ENCODE assay signal across 2 cellular contexts in genomic region chr20:63752411-63753101, GRCh38.
A peak's percentile ranks its signal among the peaks of the same experiment; 100 is the strongest.
TF ChIP-seq lines count a peak whose summit lies in the region.

No MANE protein-coding gene starts in this region.

TF ChIP-seq in HEK293, 187 proteins besides CTCF, POLR2A, EP300 and RAD21 (continues in another document):
- TF ChIP-seq ZNF791 (tag by site-specific recombination; IDR thresholded peaks at IDR 0.05) (no peak), SP2 (tag by site-specific recombination; IDR thresholded peaks at IDR 0.05) (peak; percentile 34), ZNF416 (tag by site-specific recombination; IDR thresholded peaks at IDR 0.05) (no peak), YY2 (tag by site-specific recombination; IDR thresholded peaks at IDR 0.05) (no peak), ZSCAN23 (tag by site-specific recombination; IDR thresholded peaks at IDR 0.05) (no peak), ZNF433 (tag by site-specific recombination; IDR thresholded peaks at IDR 0.05; ENCODE audit: low read depth) (no peak), INSM2 (tag by site-specific recombination; IDR thresholded peaks at IDR 0.05) (no peak), ZNF169 (tag by site-specific recombination; IDR thresholded peaks at IDR 0.05) (no peak), KLF9 (tag by site-specific recombination; IDR thresholded peaks at IDR 0.05; ENCODE audit: low read depth) (no peak), ZNF10 (tag by site-specific recombination; IDR thresholded peaks at IDR 0.05) (no peak), ZNF302 (tag by site-specific recombination; IDR thresholded peaks at IDR 0.05; ENCODE audit: low read depth) (no peak), ZBTB44 (tag by site-specific recombination; IDR thresholded peaks at IDR 0.05) (peak; percentile 25; the same call in 1 of the 2 replicates), IKZF3 (tag by site-specific recombination; IDR thresholded peaks at IDR 0.05) (no peak), ZBTB10 (tag by site-specific recombination; IDR thresholded peaks at IDR 0.05) (no peak), ZNF366 (tag by site-specific recombination; conservative IDR thresholded peaks at IDR 0.05) (no peak), ZFHX2 (tag by site-specific recombination; conservative IDR thresholded peaks at IDR 0.05) (peak; percentile 39; the same call in 1 of the 2 replicates), EGR2 (tag by site-specific recombination; IDR thresholded peaks at IDR 0.05; ENCODE audit: low read depth) (peak; percentile 70), ZNF274 (IDR thresholded peaks at IDR 0.05; ENCODE audit: low read length) (no peak), ZNF274 (tag by site-specific recombination; IDR thresholded peaks at IDR 0.05; ENCODE audit: borderline replicate concordance) (no peak), REST (tag by site-specific recombination; IDR thresholded peaks at IDR 0.05) (no peak), ZNF354C (tag by site-specific recombination; IDR thresholded peaks at IDR 0.05; ENCODE audit: borderline replicate concordance, low read depth) (no peak), KLF1 (tag by site-specific recombination; IDR thresholded peaks at IDR 0.05) (no peak), ZNF404 (tag by site-specific recombination; IDR thresholded peaks at IDR 0.05) (no peak)

TF ChIP-seq in GM12878, 131 proteins besides CTCF, POLR2A, EP300 and RAD21:
- TF ChIP-seq TCF12 (IDR thresholded peaks at IDR 0.05; ENCODE audit: low read depth, low read length) (no peak), TARDBP (IDR thresholded peaks at IDR 0.05; ENCODE audit: borderline replicate concordance) (no peak), SRF (IDR thresholded peaks at IDR 0.05; ENCODE audit: low read depth in 2 of 2, low read length in 2 of 2) (no peak), NR2C1 (IDR thresholded peaks at IDR 0.05) (no peak), KAT2A (conservative IDR thresholded peaks at IDR 0.05; ENCODE audit: control insufficient read depth, low read depth, low read length) (no peak), FOXK2 (IDR thresholded peaks at IDR 0.05) (no peak), WRNIP1 (IDR thresholded peaks at IDR 0.05; ENCODE audit: borderline replicate concordance, low read depth, low read length) (no peak), PAX8 (IDR thresholded peaks at IDR 0.05) (no peak), NKRF (conservative IDR thresholded peaks at IDR 0.05) (no peak), PBX3 (IDR thresholded peaks at IDR 0.05; ENCODE audit: insufficient replicate concordance, low read depth, low read length) (no peak), POLR2AphosphoS2 (IDR thresholded peaks at IDR 0.05; ENCODE audit: low read depth, low read length) (no peak), MAX (IDR thresholded peaks at IDR 0.05; ENCODE audit: low read depth, low read length) (no peak), SMARCA5 (IDR thresholded peaks at IDR 0.05) (no peak), STAT3 (IDR thresholded peaks at IDR 0.05; ENCODE audit: low read depth, low read length) (no peak), SP1 (IDR thresholded peaks at IDR 0.05; ENCODE audit: low read depth, low read length) (no peak), NFXL1 (IDR thresholded peaks at IDR 0.05; ENCODE audit: borderline replicate concordance) (no peak), CBX5 (IDR thresholded peaks at IDR 0.05; ENCODE audit: low read depth) (no peak), ATF3 (IDR thresholded peaks at IDR 0.05; ENCODE audit: borderline replicate concordance, extremely low read depth, low read depth, low read length) (no peak), ZZZ3 (IDR thresholded peaks at IDR 0.05; ENCODE audit: control insufficient read depth, insufficient read length, low read depth) (no peak)
